Comparison of ENCODE assay signal across 1 cellular context in genomic region chr5:151659001-151659754, GRCh38.
TF ChIP-seq lines count a peak whose summit lies in the region.

No MANE protein-coding gene starts in this region.

TF ChIP-seq in HepG2, 621 proteins besides CTCF, POLR2A, EP300 and RAD21 (continued from another document):
- TF ChIP-seq BCLAF1 (IDR thresholded peaks at IDR 0.05) = no peak
- TF ChIP-seq KAT8 (CRISPR knock-in tag; IDR thresholded peaks at IDR 0.05) = peak; percentile 32; the same call in 1 of the 2 replicates
- TF ChIP-seq ZNF260 (CRISPR knock-in tag; IDR thresholded peaks at IDR 0.05; ENCODE audit: borderline replicate concordance, low read depth) = no peak
- no peak for TF ChIP-seq ZBTB42 (CRISPR knock-in tag; IDR thresholded peaks at IDR 0.05)
- TF ChIP-seq NFKBIZ (CRISPR knock-in tag; IDR thresholded peaks at IDR 0.05) = no peak
- TF ChIP-seq ZNF18 (CRISPR knock-in tag; IDR thresholded peaks at IDR 0.05; ENCODE audit: insufficient replicate concordance) = no peak
- TF ChIP-seq ZSCAN9 (CRISPR knock-in tag; IDR thresholded peaks at IDR 0.05; ENCODE audit: borderline replicate concordance) = 0 out of 2 replicates have a peak, but pooled peaks have one; percentile 32
- TF ChIP-seq JUN (CRISPR knock-in tag; IDR thresholded peaks at IDR 0.05) = no peak
- peak; percentile 21; the same call in 1 of the 2 replicates for TF ChIP-seq GATAD2A (CRISPR knock-in tag; IDR thresholded peaks at IDR 0.05)
- TF ChIP-seq GPBP1L1 (CRISPR knock-in tag; IDR thresholded peaks at IDR 0.05) = no peak
- TF ChIP-seq HNF4G (IDR thresholded peaks at IDR 0.05; ENCODE audit: borderline replicate concordance, low read depth, low read length) = no peak
- TF ChIP-seq HNF4G (CRISPR knock-in tag; IDR thresholded peaks at IDR 0.05; ENCODE audit: borderline replicate concordance, low read depth) = no peak
- peak; percentile 31 to 36; a peak in 1 of 4 replicates for TF ChIP-seq HMGXB4 (CRISPR knock-in tag; IDR thresholded peaks at IDR 0.05; ENCODE audit: borderline replicate concordance in 1 of 2, low read depth in 1 of 2)
- TF ChIP-seq ZNF879 (CRISPR knock-in tag; IDR thresholded peaks at IDR 0.05) = no peak
- peak; percentile 93 for TF ChIP-seq STAG1 (CRISPR knock-in tag; IDR thresholded peaks at IDR 0.05)
- TF ChIP-seq ZNF781 (CRISPR knock-in tag; IDR thresholded peaks at IDR 0.05; ENCODE audit: borderline replicate concordance, not compliant biosample characterization) = peak; percentile 41
- peak; percentile 36; the same call in 1 of the 2 replicates for TF ChIP-seq KDM2A (CRISPR knock-in tag; IDR thresholded peaks at IDR 0.05; ENCODE audit: borderline replicate concordance, low read depth)
- peak; percentile 85 for TF ChIP-seq SMC3 (IDR thresholded peaks at IDR 0.05; ENCODE audit: low read length)
- TF ChIP-seq CREB1 (IDR thresholded peaks at IDR 0.05) = 0 out of 2 replicates have a peak, but pooled peaks have one; percentile 12
- TF ChIP-seq CREB1 (CRISPR knock-in tag; IDR thresholded peaks at IDR 0.05) = no peak
- TF ChIP-seq TCF7 (IDR thresholded peaks at IDR 0.05; ENCODE audit: low read depth) = no peak
- TF ChIP-seq ZNF747 (CRISPR knock-in tag; IDR thresholded peaks at IDR 0.05; ENCODE audit: borderline replicate concordance) = no peak
- TF ChIP-seq SALL1 (CRISPR knock-in tag; IDR thresholded peaks at IDR 0.05) = peak; percentile 36; the same call in 1 of the 2 replicates
- no peak for TF ChIP-seq MLLT10 (CRISPR knock-in tag; IDR thresholded peaks at IDR 0.05)
- no peak for TF ChIP-seq ZNF20 (CRISPR knock-in tag; IDR thresholded peaks at IDR 0.05)
- peak; percentile 40 for TF ChIP-seq XRCC5 (optimal IDR thresholded peaks at IDR 0.05; ENCODE audit: low read length)
- TF ChIP-seq PATZ1 (CRISPR knock-in tag; IDR thresholded peaks at IDR 0.05) = 0 out of 2 replicates have a peak, but pooled peaks have one; percentile 24
- TF ChIP-seq HOXA5 (CRISPR knock-in tag; IDR thresholded peaks at IDR 0.05) = peak; percentile 48; the same call in 1 of the 2 replicates
- no peak for TF ChIP-seq KDM6A (CRISPR knock-in tag; IDR thresholded peaks at IDR 0.05; ENCODE audit: low read depth)
- no peak for TF ChIP-seq ZNF776 (CRISPR knock-in tag; IDR thresholded peaks at IDR 0.05)
TF ChIP-seq in HepG2: peak in this region for 16.
